Comparison of ENCODE assay signal across 20 cellular contexts in the genomic region with DNA sequence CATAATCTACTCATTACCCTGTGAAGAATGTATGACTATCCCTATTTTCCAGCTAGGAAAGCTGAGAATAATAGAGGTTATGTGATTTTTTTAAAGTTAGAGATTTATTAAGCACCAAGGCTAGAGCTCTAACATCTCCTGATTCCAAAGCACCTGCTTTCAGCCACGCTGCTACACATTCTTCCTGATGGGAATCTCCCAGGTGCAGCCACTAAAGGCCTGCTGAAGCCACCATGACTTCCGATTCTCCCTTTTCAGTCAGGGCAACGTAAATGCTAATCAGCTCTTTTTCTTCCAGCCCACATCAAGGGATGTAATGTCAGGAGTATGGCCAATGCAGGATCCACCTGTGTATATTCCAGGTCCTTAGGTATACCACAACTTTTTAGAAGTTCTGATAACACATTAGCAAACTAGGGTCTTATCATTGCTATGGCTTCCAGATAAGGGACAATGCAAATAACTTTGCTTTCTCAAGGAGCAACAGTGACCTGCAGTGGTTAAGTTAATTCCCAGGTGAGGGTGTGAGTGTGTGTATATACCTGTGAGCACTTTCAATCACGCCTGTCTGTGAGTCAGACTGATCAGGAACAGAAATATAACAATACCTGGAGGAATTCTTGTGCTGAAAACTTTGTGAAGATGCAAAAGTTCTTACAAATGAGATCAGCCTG.
DNase-seq lines count a peak whose midpoint lies in the region; ATAC-seq, FAIRE-seq and TF ChIP-seq lines count a peak whose summit lies in the region.
"Had no signal": no experiment of that assay in that cellular context is flagged by ENCODE, and none has a peak within 500 bp of the region (broad histone marks: within the 10 kb centered on the region; RNA-seq: fewer than 3 reads in every experiment).

No MANE protein-coding gene starts in this region.

- H3K36me3 ChIP-seq in GM23338 (ENCODE audit: insufficient read depth) = no peaks in the 10 kb centered on the region
- no peaks in the 10 kb centered on the region for H3K36me3 ChIP-seq in H1 (ENCODE audit: control insufficient read depth in 2 of 4, insufficient read depth in 4 of 4, low read length in 3 of 4)
- H3K36me3 ChIP-seq in mesendoderm (ENCODE audit: control insufficient read depth, insufficient read depth, low read length) = no peaks in the 10 kb centered on the region
- H3K36me3 ChIP-seq: BE2C had no signal

- no peaks in the 10 kb centered on the region for H3K23me2 ChIP-seq in H1 (ENCODE audit: low read depth, low read length)

- H3K4me3 ChIP-seq in GM23338 (no peak overlapping the region), H1 (ENCODE audit: extremely low read depth in 1 of 4, insufficient read depth in 2 of 4, low read depth in 3 of 4, low read length in 4 of 4) (no peak overlapping the region), mesendoderm (ENCODE audit: low read length) (no peak overlapping the region)

- no peaks in the 10 kb centered on the region for H3F3A ChIP-seq in GM23338 (replicated peaks; ENCODE audit: low read depth)

- no peak overlapping the region for H4K91ac ChIP-seq in H1 (replicated peaks; ENCODE audit: insufficient read length, low read length)

- no peak overlapping the region for H3K27ac Mint-ChIP-seq in GM23338
- H3K27ac Mint-ChIP-seq: CD4-positive, CD25-positive, alpha-beta regulatory T cell; HFFc6; IgD-negative memory B cell had no signal

- no peak overlapping the region for H2BK120ac ChIP-seq in H1 (replicated peaks; ENCODE audit: low read depth, low read length)
- H2BK120ac ChIP-seq in mesendoderm (ENCODE audit: low read depth, low read length) = no peak overlapping the region

- H3K27ac ChIP-seq in GM23338 (ENCODE audit: low read depth) = no peak overlapping the region
- no peak overlapping the region for H3K27ac ChIP-seq in H1 (ENCODE audit: low read depth, low read length)
- H3K27ac ChIP-seq in mesendoderm (ENCODE audit: low read depth, low read length) = no peak overlapping the region

- no peaks in the 10 kb centered on the region for H3K9me2 ChIP-seq in GM23338 (ENCODE audit: insufficient read depth)

- no peak for TF ChIP-seq EP300 in H1 (IDR thresholded peaks at IDR 0.05; ENCODE audit: borderline replicate concordance in 1 of 2, low read depth in 2 of 2, low read length in 2 of 2)

- H3K27me3 ChIP-seq in GM23338 (ENCODE audit: insufficient read depth) (no peaks in the 10 kb centered on the region), H1 (replicated peaks in 1 of 4; ENCODE audit: control insufficient read depth in 3 of 4, extremely low read depth in 1 of 4, insufficient read depth in 3 of 4, low read length in 3 of 4) (no peaks in the 10 kb centered on the region), mesendoderm (ENCODE audit: insufficient read depth, low read length, poor library complexity) (no peaks in the 10 kb centered on the region)
- H3K27me3 ChIP-seq: BE2C had no signal

- H3K56ac ChIP-seq in H1 (replicated peaks; ENCODE audit: insufficient read length, low read depth, low read length) = no peak overlapping the region
- H3K56ac ChIP-seq in mesendoderm (ENCODE audit: low read length) = no peak overlapping the region

- no peak overlapping the region for H4K5ac ChIP-seq in H1 (ENCODE audit: insufficient read length, low read depth, low read length)
- no peak overlapping the region for H4K5ac ChIP-seq in mesendoderm (ENCODE audit: low read length)

- no peak overlapping the region for H3K4me3 Mint-ChIP-seq in GM23338
- H3K4me3 Mint-ChIP-seq: CD4-positive, CD25-positive, alpha-beta regulatory T cell; HFFc6; IgD-negative memory B cell had no signal

- H4K8ac ChIP-seq in H1 (ENCODE audit: extremely low read depth, insufficient read depth, low read length) (no peak overlapping the region), mesendoderm (ENCODE audit: low read depth, low read length) (no peak overlapping the region)

- no peak for FAIRE-seq in H1 (lab: Jason Lieb, UNC)
- FAIRE-seq: A204.1, HepG2 had no signal

- peaks cover 3% of the 10 kb centered on the region; the same call in 1 of the 3 replicates for H3K4me1 Mint-ChIP-seq in GM23338
- H3K4me1 Mint-ChIP-seq: CD4-positive, CD25-positive, alpha-beta regulatory T cell; IgD-negative memory B cell had no signal

- no peak overlapping the region for H3K14ac ChIP-seq in H1 (ENCODE audit: insufficient read length)

- H3K4me1 ChIP-seq in GM23338 (ENCODE audit: insufficient read depth) = no peaks in the 10 kb centered on the region
- H3K4me1 ChIP-seq in H1 (replicated peaks in 1 of 4; ENCODE audit: control insufficient read depth in 3 of 4, insufficient read depth in 4 of 4, low read length in 3 of 4) = no peaks in the 10 kb centered on the region
- H3K4me1 ChIP-seq in mesendoderm (ENCODE audit: control insufficient read depth, low read depth, low read length) = no peaks in the 10 kb centered on the region
- H3K4me1 ChIP-seq: Caco-2 had no signal

- no peaks in the 10 kb centered on the region for H3K9me3 ChIP-seq in H1 (ENCODE audit: insufficient read depth in 2 of 2, low read depth in 1 of 2, low read length in 1 of 2)
- H3K9me3 ChIP-seq: BE2C, Caco-2 had no signal

- POLR2A ChIA-PET in H1 (lab: Charles Lee; ENCODE audit: partially characterized antibody) = interaction anchor here (1.1 kb wide), 1 partner anchor 21 kb away, joined by 3 read pairs; no protein-coding TSS in a partner anchor

- no peaks in the 10 kb centered on the region for H3K27me3 Mint-ChIP-seq in GM23338 (ENCODE audit: insufficient read depth, low read depth, poor library complexity)

- H2BK5ac ChIP-seq in H1 (ENCODE audit: low read depth, low read length) (no peak overlapping the region), mesendoderm (ENCODE audit: low read length) (no peak overlapping the region)

- TF ChIP-seq CTCF in GM23338 (conservative IDR thresholded peaks at IDR 0.05; ENCODE audit: low read depth in 2 of 2) (no peak), H1 (IDR thresholded peaks at IDR 0.05; ENCODE audit: control extremely low read depth in 1 of 3, insufficient read depth in 1 of 3, low read depth in 1 of 3, low read length in 3 of 3) (no peak)

- no peaks in the 10 kb centered on the region for H3K9me3 Mint-ChIP-seq in GM23338
- H3K9me3 Mint-ChIP-seq: IgD-negative memory B cell had no signal

- H3K79me2 ChIP-seq in GM23338 (replicated peaks; ENCODE audit: insufficient read depth) (no peaks in the 10 kb centered on the region), H1 (ENCODE audit: control insufficient read depth in 1 of 2, insufficient read depth in 2 of 2, low read length in 2 of 2) (no peaks in the 10 kb centered on the region), mesendoderm (ENCODE audit: control insufficient read depth, insufficient read depth, low read length) (no peaks in the 10 kb centered on the region)

- no peak overlapping the region for H3K9ac ChIP-seq in H1 (replicated peaks in 1 of 4; ENCODE audit: extremely low read depth in 1 of 4, low read depth in 3 of 4, low read length in 3 of 4)
- H3K9ac ChIP-seq in mesendoderm (ENCODE audit: low read length) = no peak overlapping the region

- CTCF ChIA-PET in H1 (lab: Charles Lee; ENCODE audit: partially characterized antibody) = interaction anchor here (1.0 kb wide), 1 partner anchor 35 kb away, joined by 4 read pairs; no protein-coding TSS in a partner anchor

- H3K4ac ChIP-seq in H1 (replicated peaks; ENCODE audit: insufficient read length, low read depth, low read length) = no peak overlapping the region
- no peak overlapping the region for H3K4ac ChIP-seq in mesendoderm (ENCODE audit: low read depth, low read length)

- H2BK15ac ChIP-seq in H1 (ENCODE audit: low read length) (no peak overlapping the region), mesendoderm (replicated peaks; ENCODE audit: low read depth) (no peak overlapping the region)

- H2BK20ac ChIP-seq in H1 (ENCODE audit: low read length) = no peak overlapping the region

- TF ChIP-seq POLR2A in H1 (IDR thresholded peaks at IDR 0.05; ENCODE audit: control extremely low read depth in 1 of 2, low read depth in 2 of 2, low read length in 2 of 2) = no peak

- H3K4me2 ChIP-seq in GM23338 (no peak overlapping the region), H1 (ENCODE audit: insufficient read depth in 1 of 2, low read depth in 2 of 2, low read length in 2 of 2) (no peak overlapping the region), mesendoderm (ENCODE audit: low read length) (no peak overlapping the region)

- H3K23ac ChIP-seq in H1 (ENCODE audit: insufficient read length) (no peak overlapping the region), mesendoderm (ENCODE audit: low read length) (no peak overlapping the region)

- DNase-seq in GM23338 (ENCODE audit: low spot score) (peak; percentile 6), H1 (ENCODE audit: low read depth in 1 of 2, low spot score in 2 of 2) (no peak), mesendoderm (peak; percentile 33)
- no peak for DNase-seq in effector CD4-positive, alpha-beta T cell
- DNase-seq: ACHN; BE2C; C1 segment of cervical spinal cord; Caco-2; CD4-positive, CD25-positive, alpha-beta regulatory T cell; DMS79 treated with DMSO at 0.1 percent for 48 hours; GF-D8; H7; HFFc6; KBM-7 had no signal

- 87% methylated on average over 4 of the region's 4 CpGs; no CpG with 5 or more reads in 1 of the 2 experiments for WGBS in H1 (ENCODE audit: extremely low coverage in 1 of 2, insufficient coverage in 1 of 2, insufficient read length in 1 of 2, insufficient replicate concordance in 2 of 2, low coverage in 1 of 2, low lambda C conversion rate in 2 of 2, missing lambda C conversion rate in 1 of 2), 2 experiments
- WGBS in mesendoderm (ENCODE audit: extremely low coverage, insufficient coverage, low lambda C conversion rate) = no CpG with 5 or more reads among the region's 4 CpGs

- no peaks in the 10 kb centered on the region for H3K36me3 Mint-ChIP-seq in GM23338 (ENCODE audit: low read depth)
- H3K36me3 Mint-ChIP-seq: CD4-positive, CD25-positive, alpha-beta regulatory T cell; IgD-negative memory B cell had no signal

- H3K79me1 ChIP-seq in H1 (ENCODE audit: low read depth, low read length) (no peaks in the 10 kb centered on the region), mesendoderm (ENCODE audit: low read length) (no peaks in the 10 kb centered on the region)

- no peak for ATAC-seq in GM23338
- ATAC-seq in GM21528 (IDR thresholded peaks at IDR 0.05; ENCODE audit: low FRiP score, unreplicated experiment) = no peak
- ATAC-seq in HG03457 (IDR thresholded peaks at IDR 0.05; ENCODE audit: unreplicated experiment) = no peak
- ATAC-seq: HCT116, HepG2 had no signal

- H2BK12ac ChIP-seq in H1 (ENCODE audit: low read depth, low read length) = no peak overlapping the region

- no peak overlapping the region for H2AFZ ChIP-seq in GM23338
- 0 out of 2 replicates have a peak overlapping the region, but pooled peaks have one; percentile 15 for H2AFZ ChIP-seq in H1 (ENCODE audit: low read length)

- H3K18ac ChIP-seq in H1 (ENCODE audit: extremely low read depth, low read length) (no peak overlapping the region), mesendoderm (ENCODE audit: low read length) (no peak overlapping the region)

- H2AK5ac ChIP-seq in H1 (ENCODE audit: low read depth, low read length) = no peak overlapping the region
- no peak overlapping the region for H2AK5ac ChIP-seq in mesendoderm (ENCODE audit: low read length)

- H4K20me1 ChIP-seq in GM23338 (replicated peaks; ENCODE audit: insufficient read depth) (no peaks in the 10 kb centered on the region), H1 (replicated peaks in 1 of 2; ENCODE audit: control insufficient read depth in 1 of 2, insufficient read depth in 2 of 2, low read length in 2 of 2) (no peaks in the 10 kb centered on the region)

- TF ChIP-seq RAD21 in H1 (IDR thresholded peaks at IDR 0.05 in 1 of 2, conservative IDR thresholded peaks at IDR 0.05 in 1 of 2; ENCODE audit: low read depth in 2 of 2, low read length in 2 of 2) = no peak

Comparison
In these comparisons a context has a peak if more than half of its experiments do, and no peak if none do; other contexts are left out.
1. DNase-seq: peak in GM23338 (single experiment) and mesendoderm (single experiment); none in H1 (0 of 2) and effector CD4-positive, alpha-beta T cell (single experiment).